3 cellular contexts compared by ENCODE assay signal in genomic region chr14:25508845-25509244, GRCh38.
"Had no signal": no experiment of that assay in that cellular context is flagged by ENCODE, and none has a peak within 500 bp of the region (broad histone marks: within the 10 kb centered on the region; RNA-seq: fewer than 3 reads in every experiment).

No MANE protein-coding gene starts in this region.

- ATAC-seq: GM12878 had no signal

- H3K4me3 ChIP-seq: GM12878 had no signal

- DNase-seq: GDM1, GF-D8 had no signal
